In the genomic region with DNA sequence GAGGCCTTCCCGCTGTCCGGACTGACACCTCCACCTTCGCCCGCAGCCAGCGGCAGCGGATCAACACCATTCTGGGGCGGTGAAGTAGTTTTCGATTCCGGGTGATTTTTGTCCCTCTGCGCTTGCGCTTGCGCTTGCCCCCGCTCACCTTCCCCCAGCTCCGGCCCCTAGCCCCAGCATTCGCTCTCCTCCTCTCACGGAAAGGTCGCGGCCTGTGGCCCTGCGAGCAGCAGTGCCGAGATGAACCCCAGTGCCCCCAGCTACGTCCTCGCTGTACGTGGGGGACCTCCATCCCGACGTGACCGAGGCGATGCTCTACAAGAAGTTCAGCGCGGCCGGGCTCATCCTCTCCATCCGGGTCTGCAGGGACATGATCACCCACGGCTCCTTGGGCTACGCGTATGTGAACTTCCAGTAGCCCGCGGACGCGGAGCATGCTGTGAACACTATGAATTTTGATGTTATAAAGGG, we compare ENCODE assay signal across 1 cellular context.
TF ChIP-seq lines count a peak whose summit lies in the region.

No MANE protein-coding gene starts in this region.

TF ChIP-seq in GM12878, 131 proteins besides CTCF, POLR2A, EP300 and RAD21:
- TF ChIP-seq SREBF2 (IDR thresholded peaks at IDR 0.05; ENCODE audit: low read length) = no peak
- 0 out of 2 replicates have a peak, but pooled peaks have one; percentile 8 for TF ChIP-seq NRF1 (conservative IDR thresholded peaks at IDR 0.05; ENCODE audit: low read depth, low read length)
- TF ChIP-seq MYC (IDR thresholded peaks at IDR 0.05; ENCODE audit: insufficient read depth, insufficient read length, insufficient replicate concordance, low read length, severe bottlenecking) = no peak
- TF ChIP-seq STAT3 (IDR thresholded peaks at IDR 0.05; ENCODE audit: low read depth, low read length) = no peak
- peak; percentile 19; the same call in 1 of the 2 replicates for TF ChIP-seq NR2C1 (IDR thresholded peaks at IDR 0.05)
